ENCODE assay signal across 26 cellular contexts in the genomic region with DNA sequence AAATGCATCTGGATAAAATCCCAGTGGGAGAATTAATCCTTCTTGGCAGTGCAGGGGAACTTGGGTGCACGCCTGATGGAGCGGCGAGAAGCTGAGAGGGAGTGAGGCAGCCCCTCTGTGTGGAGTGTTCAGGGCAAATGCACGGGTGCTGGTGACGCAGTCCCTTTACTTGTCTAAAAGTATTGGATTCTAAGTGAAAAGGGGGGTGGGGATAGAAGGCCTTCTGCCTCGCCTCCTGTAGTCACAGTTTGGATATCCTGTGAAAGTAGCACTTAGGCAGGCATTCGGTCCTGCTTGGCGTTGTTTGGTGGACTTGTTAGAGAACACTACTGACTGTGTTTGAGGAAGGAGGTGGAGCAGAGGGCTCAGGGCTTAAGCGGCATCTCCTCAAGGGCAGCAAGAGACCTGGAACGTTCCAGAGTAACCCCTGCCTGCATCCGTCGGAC. TPM values are rescaled to one million over a fixed set of nuclear protein-coding genes. Genes with fewer than 3 reads are reported as not detected.
A peak's percentile ranks its signal among the peaks of the same experiment; 100 is the strongest.
DNase-seq lines count a peak whose midpoint lies in the region; ATAC-seq and TF ChIP-seq lines count a peak whose summit lies in the region.
"Had no signal": no experiment of that assay in that cellular context is flagged by ENCODE, and none has a peak within 500 bp of the region (broad histone marks: within the 10 kb centered on the region; RNA-seq: fewer than 3 reads in every experiment).

No MANE protein-coding gene starts in this region.

- no peak overlapping the region for H3K4me3 ChIP-seq in psoas muscle
- H3K4me3 ChIP-seq: skin epidermis, thyroid gland had no signal

- H3K36me3 ChIP-seq in psoas muscle (ENCODE audit: insufficient read depth in 1 of 2, low read depth in 1 of 2) = no peaks in the 10 kb centered on the region
- H3K36me3 ChIP-seq: thyroid gland had no signal

- peak; percentile 57 to 90 for DNase-seq in NCI-H446 (lab: John Stamatoyannopoulos, UW)
- peak in 49 of 58 donors; percentile 25 to 90 (median 71) for DNase-seq in anterior cingulate cortex (lab: John Stamatoyannopoulos, UW)
- peak in 33 of 51 donors; percentile 32 to 84 (median 59) for DNase-seq in hypothalamus (lab: John Stamatoyannopoulos, UW)
- DNase-seq in putamen (ENCODE audit: low spot score) = peak; percentile 81
- DNase-seq in psoas muscle = no peak
- no peak for DNase-seq in NCI-H1105 treated with DMSO at 0.1 percent for 48 hours (lab: John Stamatoyannopoulos, UW)
- DNase-seq: activated CD4-positive, alpha-beta T cell treated with anti-CD3 and anti-CD28 coated beads, Interleukin-2, amount 50 U/mL, for 48 hours; activated CD4-positive, CD25-positive, alpha-beta regulatory T cell; activated naive CD4-positive, alpha-beta T cell; amniotic stem cell; CD4-positive, alpha-beta memory T cell; effector CD8-positive, alpha-beta T cell; foreskin melanocyte; KBM-7; kidney glomerular epithelial cell; MM.1S; NCI-H146; NCI-H748 treated with DMSO at 0.1 percent for 48 hours; OCI-M1; SHP77; stimulated activated CD4-positive, alpha-beta T cell treated with anti-CD3 and anti-CD28 coated beads, Interleukin-2, amount 100 ng/mL, for 24 hours; thyroid gland had no signal

- H3K27ac ChIP-seq in psoas muscle = no peak overlapping the region
- H3K27ac ChIP-seq: skin epidermis, thyroid gland had no signal

- no peaks in the 10 kb centered on the region for H3K4me1 ChIP-seq in psoas muscle
- H3K4me1 ChIP-seq: thyroid gland had no signal

- no peak for TF ChIP-seq CTCF in psoas muscle (IDR thresholded peaks at IDR 0.05)

- no peaks in the 10 kb centered on the region for H3K27me3 ChIP-seq in psoas muscle (ENCODE audit: insufficient read depth in 3 of 3, low read length in 2 of 3)
- H3K27me3 ChIP-seq: thyroid gland had no signal

- ATAC-seq in psoas muscle = no peak
- ATAC-seq in GM18867 (IDR thresholded peaks at IDR 0.05; ENCODE audit: unreplicated experiment) = no peak
- ATAC-seq: stimulated activated effector memory CD8-positive, alpha-beta T cell treated with anti-CD3 and anti-CD28 coated beads, Interleukin-12 subunit alpha, Interleukin-12 subunit beta, amount 100 ng/mL, for 72 hours had no signal

- intact Hi-C loops in psoas muscle (cut with DNase I) = no loop called here

- 40 to 50% (median 40%) methylated on average over 12 of the region's 12 CpGs for WGBS in psoas muscle, 3 donors

- H3K9me3 ChIP-seq in psoas muscle = no peaks in the 10 kb centered on the region
- H3K9me3 ChIP-seq: thyroid gland had no signal

RNA-seq across cellular contexts. Expression of gene PHACTR3, which starts 39.3 kb away (rescaled TPM):
- under 1 TPM in 2 of 4 donors, not detected in 2; 0.11 to 0.20 TPM for total RNA-seq in psoas muscle
- under 1 TPM in 2 of 3 donors, not detected in 1; 0.10 to 0.46 TPM for polyA plus RNA-seq in psoas muscle
- total RNA-seq: CD4-positive, alpha-beta memory T cell; natural killer cell treated with Interleukin-12 subunit alpha and Interleukin-12 subunit beta and Interleukin-15 and Interleukin-18, amount 100 ng/mL, for 72 hours had no signal
- polyA plus RNA-seq: CD4-positive, alpha-beta memory T cell had no signal

Comparison
In these comparisons a context has a peak if more than half of its experiments do, and no peak if none do; other contexts are left out.
1. DNase-seq: peak in NCI-H446 (2 of 2), anterior cingulate cortex (49 of 58), hypothalamus (33 of 51) and putamen (single experiment); none in psoas muscle (0 of 2) and NCI-H1105 treated with DMSO at 0.1 percent for 48 hours (single experiment).